1 cellular context compared by ENCODE assay signal in genomic region chr21:42161957-42162681, GRCh38.
TF ChIP-seq lines count a peak whose summit lies in the region.

No MANE protein-coding gene starts in this region.

TF ChIP-seq in SK-N-SH treated with all-trans-retinoic acid at 6 μM for 48 hours, 23 proteins besides CTCF, POLR2A, EP300 and RAD21 (continued from another document):
- TF ChIP-seq, protein P1, sequence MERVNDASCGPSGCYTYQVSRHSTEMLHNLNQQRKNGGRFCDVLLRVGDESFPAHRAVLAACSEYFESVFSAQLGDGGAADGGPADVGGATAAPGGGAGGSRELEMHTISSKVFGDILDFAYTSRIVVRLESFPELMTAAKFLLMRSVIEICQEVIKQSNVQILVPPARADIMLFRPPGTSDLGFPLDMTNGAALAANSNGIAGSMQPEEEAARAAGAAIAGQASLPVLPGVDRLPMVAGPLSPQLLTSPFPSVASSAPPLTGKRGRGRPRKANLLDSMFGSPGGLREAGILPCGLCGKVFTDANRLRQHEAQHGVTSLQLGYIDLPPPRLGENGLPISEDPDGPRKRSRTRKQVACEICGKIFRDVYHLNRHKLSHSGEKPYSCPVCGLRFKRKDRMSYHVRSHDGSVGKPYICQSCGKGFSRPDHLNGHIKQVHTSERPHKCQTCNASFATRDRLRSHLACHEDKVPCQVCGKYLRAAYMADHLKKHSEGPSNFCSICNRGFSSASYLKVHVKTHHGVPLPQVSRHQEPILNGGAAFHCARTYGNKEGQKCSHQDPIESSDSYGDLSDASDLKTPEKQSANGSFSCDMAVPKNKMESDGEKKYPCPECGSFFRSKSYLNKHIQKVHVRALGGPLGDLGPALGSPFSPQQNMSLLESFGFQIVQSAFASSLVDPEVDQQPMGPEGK (CRISPR knock-in tag; IDR thresholded peaks at IDR 0.05; ENCODE audit: borderline replicate concordance), result no peak
- no peak for TF ChIP-seq ZNF70 (CRISPR knock-in tag; IDR thresholded peaks at IDR 0.05)
- TF ChIP-seq ZFP3 (CRISPR knock-in tag; IDR thresholded peaks at IDR 0.05), result no peak
- TF ChIP-seq GLIS3 (CRISPR knock-in tag; IDR thresholded peaks at IDR 0.05), result no peak
- no peak for TF ChIP-seq CREB5 (CRISPR knock-in tag; IDR thresholded peaks at IDR 0.05; ENCODE audit: low read depth)
- no peak for TF ChIP-seq RARB (CRISPR knock-in tag; IDR thresholded peaks at IDR 0.05)
- TF ChIP-seq SNAI2 (CRISPR knock-in tag; IDR thresholded peaks at IDR 0.05), result no peak
- no peak for TF ChIP-seq ZFP30 (CRISPR knock-in tag; IDR thresholded peaks at IDR 0.05)
- no peak for TF ChIP-seq ZNF8 (CRISPR knock-in tag; IDR thresholded peaks at IDR 0.05)
- no peak for TF ChIP-seq ARNTL (CRISPR knock-in tag; IDR thresholded peaks at IDR 0.05; ENCODE audit: borderline replicate concordance, low read depth)
- no peak for TF ChIP-seq TCF4 (CRISPR knock-in tag; IDR thresholded peaks at IDR 0.05; ENCODE audit: borderline replicate concordance)
- TF ChIP-seq ZC3H10 (CRISPR knock-in tag; IDR thresholded peaks at IDR 0.05), result no peak
- TF ChIP-seq ZNF565 (CRISPR knock-in tag; conservative IDR thresholded peaks at IDR 0.05; ENCODE audit: low read depth), result no peak
